29 cellular contexts compared by ENCODE assay signal in the genomic region with DNA sequence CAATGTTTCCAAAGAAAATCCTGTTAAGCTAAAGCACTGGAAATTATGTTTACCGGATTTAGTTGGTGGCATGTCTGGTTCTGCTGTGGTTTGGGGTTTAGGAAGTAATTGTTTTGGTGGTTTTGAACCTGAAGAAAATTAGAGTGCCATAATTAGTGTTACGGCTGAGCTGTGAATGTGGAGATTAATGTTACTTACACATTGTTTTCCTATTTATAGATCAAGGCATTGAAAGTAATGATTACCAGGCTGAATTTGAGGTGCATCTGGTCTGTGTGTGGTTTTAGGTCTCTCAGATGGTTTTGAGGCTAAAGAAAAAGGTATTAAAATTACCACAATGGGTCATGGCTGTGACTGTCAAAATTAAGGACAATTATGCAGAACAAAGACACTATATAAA.
"Had no signal": no experiment of that assay in that cellular context is flagged by ENCODE, and none has a peak within 500 bp of the region (broad histone marks: within the 10 kb centered on the region; RNA-seq: fewer than 3 reads in every experiment).

No MANE protein-coding gene starts in this region.

- H3K4me3 ChIP-seq: adrenal gland, breast epithelium, SJSA1 had no signal

- H3K27ac ChIP-seq: adrenal gland, breast epithelium, SJSA1, VCaP had no signal

- H3K27me3 ChIP-seq: adrenal gland, breast epithelium, SJSA1 had no signal

- H3K9me3 ChIP-seq: breast epithelium, SJSA1 had no signal

- H3K36me3 ChIP-seq: adrenal gland, breast epithelium, SJSA1 had no signal

- ATAC-seq: activated T-helper 17 cell treated with anti-CD3 and anti-CD28 coated beads, Interleukin-2, amount 50 U/mL, for 72 hours; PC-3; SK-N-SH treated with all-trans-retinoic acid at 6 μM for 48 hours; T-helper 17 cell had no signal

- H3K4me1 ChIP-seq: adrenal gland, breast epithelium, SJSA1 had no signal

- DNase-seq: activated CD4-positive, alpha-beta memory T cell treated with anti-CD3 and anti-CD28 coated beads, Interleukin-2, amount 10 ng/mL, durations not matched to agents 7 days and 5 days; activated CD4-positive, alpha-beta T cell treated with anti-CD3 and anti-CD28 coated beads, Interleukin-2, amount 10 ng/mL, durations not matched to agents 7 days and 5 days; activated CD4-positive, CD25-positive, alpha-beta regulatory T cell; activated gamma-delta T cell treated with Interleukin-2 at 50 U/mL for 16 hours; activated naive CD4-positive, alpha-beta T cell treated with anti-CD3 and anti-CD28 coated beads, Interleukin-2, amount 50 U/mL, for 16 hours; activated naive CD8-positive, alpha-beta T cell treated with anti-CD3 and anti-CD28 coated beads, Interleukin-2, amount 10 ng/mL, durations not matched to agents 7 days and 5 days; activated T-cell treated with anti-CD3 and anti-CD28 coated beads for 4 hours; activated T-cell treated with anti-CD3 and anti-CD28 coated beads, Interleukin-2, amount 50 U/mL, for 48 hours; adrenal gland; anterior cingulate cortex; caudate nucleus; Kasumi-1; NCI-H1092; NCI-H1436; NCI-H1694 treated with DMSO at 0.1 percent for 48 hours; NCI-H2029 treated with DMSO at 0.1 percent for 48 hours; NCI-H510A treated with DMSO at 0.1 percent for 48 hours; NCI-H774; NK-92 treated with Interleukin-12 subunit alpha and Interleukin-12 subunit beta, amount 100 ng/mL, for 24 hours; PC-3; SHP77; SW 1271; T-helper 17 cell; T-helper 9 cell had no signal
